Comparison of ENCODE assay signal across 1 cellular context in genomic region chr4:6225469-6225868, GRCh38.
TF ChIP-seq lines count a peak whose summit lies in the region.

No MANE protein-coding gene starts in this region.

TF ChIP-seq in WTC11, 78 proteins besides CTCF, POLR2A, EP300 and RAD21 (continued from another document):
- TF ChIP-seq TEAD1 (CRISPR knock-in tag; IDR thresholded peaks at IDR 0.05) (0 out of 2 replicates have a peak, but pooled peaks have one; percentile 25), FOXP1 (CRISPR knock-in tag; IDR thresholded peaks at IDR 0.05; ENCODE audit: borderline replicate concordance) (no peak), TEAD4 (CRISPR knock-in tag; IDR thresholded peaks at IDR 0.05) (peak; percentile 74; the same call in 1 of the 2 replicates)
